Comparison of ENCODE assay signal across 8 cellular contexts in the genomic region with DNA sequence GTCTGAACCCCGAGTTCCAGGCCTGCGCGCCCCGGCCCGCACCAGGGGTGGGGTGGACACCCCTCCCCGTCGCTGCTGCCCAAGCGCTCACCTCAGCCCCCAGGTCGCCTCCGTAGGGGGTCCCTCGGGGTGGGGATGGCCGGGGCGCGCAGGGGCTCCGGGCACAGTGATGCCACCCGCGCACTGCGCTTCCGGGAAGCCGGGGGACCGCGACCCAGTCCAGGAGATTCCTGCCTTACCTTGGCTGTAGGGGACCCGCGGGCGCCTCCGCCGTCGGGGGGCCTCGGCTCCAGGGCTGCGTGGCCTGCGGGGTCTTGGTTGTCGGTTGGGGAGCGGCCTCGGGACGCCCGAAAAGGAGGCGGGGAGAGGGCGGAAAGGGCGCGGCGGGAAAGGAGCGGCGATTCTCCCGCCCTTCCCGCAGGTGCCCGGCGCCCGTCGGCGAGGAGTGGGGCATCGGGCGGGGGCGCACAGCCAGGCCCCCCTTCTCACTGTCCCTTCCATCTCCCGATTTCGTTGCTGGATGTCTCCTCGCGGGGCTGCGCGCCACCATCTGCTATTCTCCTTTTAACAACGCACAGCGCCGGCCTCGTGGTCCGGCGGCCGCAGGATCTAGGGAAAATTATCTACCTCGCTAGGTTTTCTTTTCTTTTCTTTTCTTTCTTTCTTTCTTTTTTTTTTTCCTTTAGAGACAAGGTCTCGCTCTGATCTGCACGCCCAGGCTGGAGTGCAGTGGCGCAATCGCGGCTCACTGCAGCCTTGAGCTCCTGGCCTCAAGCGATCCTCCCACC. TPM values are rescaled to one million over a fixed set of nuclear protein-coding genes. Genes with fewer than 3 reads are reported as not detected.
A peak's percentile ranks its signal among the peaks of the same experiment; 100 is the strongest.
DNase-seq lines count a peak whose midpoint lies in the region; ATAC-seq and TF ChIP-seq lines count a peak whose summit lies in the region.

Gene KEAP1, minus strand, starts transcription at position 355 of the 788 bp plus-strand sequence. CDS start 3,323 bp downstream, outside the sequence.

- H2AFZ ChIP-seq in osteoblast (ENCODE audit: low read length): peak within 1 kb of the TSS; percentile 84

- H3K36me3 ChIP-seq in osteoblast (ENCODE audit: insufficient read depth, low read length): peaks cover 9% of the 10 kb centered on the region

- H3K4me3 Mint-ChIP-seq in glutamatergic neuron (ENCODE audit: unreplicated experiment): peak within 1 kb of the TSS; percentile 93

- no peaks in the 10 kb centered on the region for H3K9me3 ChIP-seq in osteoblast (ENCODE audit: low read depth, low read length)

- peak within 1 kb of the TSS; percentile 95 for H3K4me3 ChIP-seq in osteoblast (ENCODE audit: insufficient read depth, low read length)

- H4K20me1 ChIP-seq in osteoblast (ENCODE audit: insufficient read depth, low read length): peaks cover 5% of the 10 kb centered on the region

- peak within 1 kb of the TSS; percentile 96 for H3K27ac Mint-ChIP-seq in glutamatergic neuron (ENCODE audit: unreplicated experiment)

- peak within 1 kb of the TSS; percentile 79 for H3K4me2 ChIP-seq in osteoblast (ENCODE audit: insufficient read depth, low read length)

- H3K36me3 Mint-ChIP-seq in glutamatergic neuron (ENCODE audit: unreplicated experiment): peaks cover 4% of the 10 kb centered on the region

- peaks cover 12% of the 10 kb centered on the region for H3K4me1 ChIP-seq in osteoblast (ENCODE audit: insufficient read depth, low read length)

- H3K27ac ChIP-seq in osteoblast (ENCODE audit: low read depth, low read length): peak within 1 kb of the TSS; percentile 93

- TF ChIP-seq CTCF in glutamatergic neuron (IDR thresholded peaks at IDR 0.05; ENCODE audit: partially characterized antibody, unreplicated experiment) (no peak), osteoblast (IDR thresholded peaks at IDR 0.05; ENCODE audit: extremely low read depth, low read depth, low read length) (no peak)

- peaks cover 5% of the 10 kb centered on the region for H3K9me3 Mint-ChIP-seq in glutamatergic neuron (ENCODE audit: unreplicated experiment)

- H3K79me2 ChIP-seq in osteoblast (ENCODE audit: insufficient read depth, low read length): peaks cover 37% of the 10 kb centered on the region

- ATAC-seq in HG02678 (IDR thresholded peaks at IDR 0.05; ENCODE audit: unreplicated experiment) (peak; percentile 31), GM19467 (IDR thresholded peaks at IDR 0.05; ENCODE audit: unreplicated experiment) (no peak)

- peaks cover 3% of the 10 kb centered on the region for H3K27me3 Mint-ChIP-seq in glutamatergic neuron (ENCODE audit: unreplicated experiment)

- no peaks in the 10 kb centered on the region for H3K27me3 ChIP-seq in osteoblast (ENCODE audit: insufficient read depth, low read length)

- DNase-seq in DMS153 treated with DMSO at 0.1 percent for 48 hours (lab: John Stamatoyannopoulos, UW; ENCODE audit: unreplicated experiment) (peak; percentile 31), DMS153 (lab: John Stamatoyannopoulos, UW) (no peak), NCI-H2227 (lab: John Stamatoyannopoulos, UW; ENCODE audit: unreplicated experiment) (peak; percentile 55), glutamatergic neuron (peak; percentile 63), osteoblast (ENCODE audit: insufficient read length, low spot score, missing footprints) (peak; percentile 87)
- peak; percentile 41 for DNase-seq in activated naive CD4-positive, alpha-beta T cell treated with anti-CD3 and anti-CD28 coated beads, Interleukin-2, amount 50 U/mL, for 16 hours

- H3K4me1 Mint-ChIP-seq in glutamatergic neuron (ENCODE audit: low read depth, unreplicated experiment): peaks cover 3% of the 10 kb centered on the region

RNA-seq across cellular contexts. Expression of gene KEAP1, which starts in this region (rescaled TPM):
- total RNA-seq in glutamatergic neuron (ENCODE audit: unreplicated experiment): 44.1 TPM
- total RNA-seq in osteoblast: 64.8 and 77.1 TPM in 2 replicates
